In genomic region chr1:240575976-240576666, GRCh38 we compare ENCODE assay signal across 1 cellular context.
A peak's percentile ranks its signal among the peaks of the same experiment; 100 is the strongest.
TF ChIP-seq lines count a peak whose summit lies in the region.

No MANE protein-coding gene starts in this region.

TF ChIP-seq in K562, 482 proteins besides CTCF, POLR2A, EP300 and RAD21 (continued from another document and continues in another):
- TF ChIP-seq ZBTB1 (CRISPR knock-in tag; IDR thresholded peaks at IDR 0.05; ENCODE audit: borderline replicate concordance, low read depth): no peak
- TF ChIP-seq PREB (CRISPR knock-in tag; IDR thresholded peaks at IDR 0.05): no peak
- no peak for TF ChIP-seq RB1 (IDR thresholded peaks at IDR 0.05; ENCODE audit: low read depth)
- TF ChIP-seq ZNF41 (CRISPR knock-in tag; conservative IDR thresholded peaks at IDR 0.05): no peak
- TF ChIP-seq MGA (IDR thresholded peaks at IDR 0.05): no peak
- 0 out of 2 replicates have a peak, but pooled peaks have one; percentile 26 for TF ChIP-seq GABPA (tag; conservative IDR thresholded peaks at IDR 0.05; ENCODE audit: low read depth)
- no peak for TF ChIP-seq BRF1 (IDR thresholded peaks at IDR 0.05; ENCODE audit: borderline replicate concordance, extremely low read depth, insufficient read length)
- TF ChIP-seq ELK1 (CRISPR knock-in tag; IDR thresholded peaks at IDR 0.05): no peak
- TF ChIP-seq ZNF408 (CRISPR knock-in tag; IDR thresholded peaks at IDR 0.05; ENCODE audit: low read depth): no peak
- no peak for TF ChIP-seq TAF9B (IDR thresholded peaks at IDR 0.05; ENCODE audit: partially characterized antibody)
- no peak for TF ChIP-seq MYC (IDR thresholded peaks at IDR 0.05; ENCODE audit: low read depth, low read length)
- no peak for TF ChIP-seq MYC (CRISPR knock-in tag; IDR thresholded peaks at IDR 0.05; ENCODE audit: borderline replicate concordance, low read depth)
- TF ChIP-seq STAG1 (CRISPR knock-in tag; IDR thresholded peaks at IDR 0.05; ENCODE audit: borderline replicate concordance): no peak
- no peak for TF ChIP-seq TAL1 (IDR thresholded peaks at IDR 0.05)
- TF ChIP-seq KDM2B (CRISPR knock-in tag; IDR thresholded peaks at IDR 0.05): no peak
- TF ChIP-seq MYNN (IDR thresholded peaks at IDR 0.05): no peak
- no peak for TF ChIP-seq MYNN (CRISPR knock-in tag; IDR thresholded peaks at IDR 0.05)
- TF ChIP-seq ETV6 (IDR thresholded peaks at IDR 0.05; ENCODE audit: borderline replicate concordance in 1 of 2, low read depth in 2 of 2, low read length in 1 of 2): 0 out of 4 replicates have a peak, but pooled peaks of 1 of the 2 experiments have one; percentile 44
- TF ChIP-seq ETV6 (CRISPR knock-in tag; IDR thresholded peaks at IDR 0.05; ENCODE audit: borderline replicate concordance): no peak
- no peak for TF ChIP-seq ARID1B (IDR thresholded peaks at IDR 0.05)
- TF ChIP-seq ZNF518B (CRISPR knock-in tag; IDR thresholded peaks at IDR 0.05): no peak
- TF ChIP-seq NFATC3 (IDR thresholded peaks at IDR 0.05): no peak
- TF ChIP-seq TSHZ1 (CRISPR knock-in tag; IDR thresholded peaks at IDR 0.05): no peak
- TF ChIP-seq ZNF449 (CRISPR knock-in tag; IDR thresholded peaks at IDR 0.05): no peak
- TF ChIP-seq ARID3A (IDR thresholded peaks at IDR 0.05; ENCODE audit: borderline replicate concordance, low read depth, low read length): no peak
- no peak for TF ChIP-seq BRCA1 (IDR thresholded peaks at IDR 0.05)
- TF ChIP-seq BRCA1 (CRISPR knock-in tag; IDR thresholded peaks at IDR 0.05): no peak
- no peak for TF ChIP-seq MLX (CRISPR knock-in tag; conservative IDR thresholded peaks at IDR 0.05)
- TF ChIP-seq ZNF165 (CRISPR knock-in tag; IDR thresholded peaks at IDR 0.05; ENCODE audit: borderline replicate concordance): no peak
- no peak for TF ChIP-seq ID3 (CRISPR knock-in tag; IDR thresholded peaks at IDR 0.05)
- no peak for TF ChIP-seq ID3 (tag; IDR thresholded peaks at IDR 0.05)
